8 cellular contexts compared by ENCODE assay signal in the genomic region with DNA sequence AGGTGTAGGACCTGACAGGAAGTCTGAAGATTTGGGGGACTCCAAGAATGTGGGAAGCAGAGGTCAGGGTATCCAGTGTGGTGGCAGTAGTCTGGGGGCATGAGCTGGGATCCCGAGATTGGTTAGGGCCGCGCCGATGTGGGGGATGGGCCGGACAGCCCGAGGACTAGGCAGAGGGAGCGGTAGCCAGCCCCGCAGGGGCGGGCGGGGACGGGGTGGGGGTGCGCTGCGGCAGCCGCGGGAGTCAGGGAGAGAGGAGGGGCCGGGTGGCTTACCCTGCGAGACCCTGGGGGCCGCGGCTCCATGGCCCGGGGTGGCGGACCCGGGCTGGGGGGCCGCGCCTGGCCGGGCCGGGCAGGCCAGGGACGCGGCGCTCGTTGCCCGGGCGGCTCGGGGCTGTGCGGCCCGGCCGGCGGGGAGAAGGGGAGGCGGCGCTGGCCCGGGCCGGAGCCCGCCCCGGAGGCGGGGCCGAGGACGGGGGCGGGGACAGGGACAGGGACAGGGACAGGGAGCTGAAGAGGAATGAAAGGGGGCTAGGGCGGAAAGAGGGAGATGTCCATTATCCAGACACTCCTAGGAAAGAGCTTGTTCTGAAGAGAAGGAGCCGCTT. TPM values are rescaled to one million over a fixed set of nuclear protein-coding genes. Genes with fewer than 3 reads are reported as not detected.
DNase-seq lines count a peak whose midpoint lies in the region; ATAC-seq, FAIRE-seq and TF ChIP-seq lines count a peak whose summit lies in the region.

No MANE protein-coding gene starts in this region.

- H3K9ac ChIP-seq in astrocyte (ENCODE audit: low read length), result peak overlapping the region; percentile 68
- no peak overlapping the region for H3K9ac ChIP-seq in iPS-15b (ENCODE audit: low read depth, low read length)
- H3K9ac ChIP-seq in skeletal muscle tissue (ENCODE audit: low read depth in 1 of 3, low read length in 3 of 3), result peak overlapping the region; percentile 61 to 70 (median 67)

- peak overlapping the region; percentile 78 for H3K4me3 Mint-ChIP-seq in astrocyte (ENCODE audit: unreplicated experiment)

- peaks cover 4% of the 10 kb centered on the region for H4K20me1 ChIP-seq in astrocyte (ENCODE audit: insufficient read depth, low read length)

- CTCF ChIA-PET in GM10248 (lab: Yijun Ruan, JAX), result interaction anchor here (0.6 to 7.5 kb wide), 48 partner anchors 7 to 416 kb away, joined by 3 to 87 read pairs (median 6); partner anchors contain the start of genes COPZ1, HNRNPA1, HOXC4 and HOXC5

- no peak for FAIRE-seq in astrocyte (lab: Jason Lieb, UNC)

- H3K4me2 ChIP-seq in astrocyte (ENCODE audit: low read length), result peak overlapping the region; percentile 96

- H3K36me3 ChIP-seq in astrocyte (ENCODE audit: insufficient read depth, low read length), result no peaks in the 10 kb centered on the region
- H3K36me3 ChIP-seq in iPS-15b (ENCODE audit: control insufficient read depth, insufficient read depth, low read length), result peaks cover 11% of the 10 kb centered on the region
- peaks cover 1 to 11% (median 3%) of the 10 kb centered on the region in 3 donors for H3K36me3 ChIP-seq in skeletal muscle tissue (ENCODE audit: control insufficient read depth in 3 of 3, insufficient read depth in 3 of 3, low read length in 3 of 3)

- H3K36me3 Mint-ChIP-seq in astrocyte (ENCODE audit: low read depth, unreplicated experiment), result peaks cover 14% of the 10 kb centered on the region

- H2AFZ ChIP-seq in astrocyte (ENCODE audit: low read depth, low read length), result peak overlapping the region; percentile 66

- H3K4me1 Mint-ChIP-seq in astrocyte (ENCODE audit: low read depth, unreplicated experiment), result peaks cover 26% of the 10 kb centered on the region

- DNase-seq in EL (peak; percentile 72), NAMALWA (ENCODE audit: low spot score) (peak; percentile 38), astrocyte (ENCODE audit: low read depth) (no peak), GM10248 (ENCODE audit: extremely low spot score) (no peak), mucosa of gallbladder (ENCODE audit: low spot score) (no peak)

- H3K9me3 ChIP-seq in astrocyte (ENCODE audit: insufficient read depth, low read depth, low read length), result no peaks in the 10 kb centered on the region
- no peaks in the 10 kb centered on the region for H3K9me3 ChIP-seq in iPS-15b (ENCODE audit: control insufficient read depth, insufficient read depth, low read length)
- no peaks in the 10 kb centered on the region for H3K9me3 ChIP-seq in skeletal muscle tissue (ENCODE audit: control insufficient read depth in 3 of 3, low read length in 3 of 3)

- H3K27me3 ChIP-seq in astrocyte (ENCODE audit: insufficient read depth, low read length), result no peaks in the 10 kb centered on the region
- H3K27me3 ChIP-seq in iPS-15b (ENCODE audit: control insufficient read depth, insufficient read depth, low read length), result peaks cover 17% of the 10 kb centered on the region
- no peaks in the 10 kb centered on the region for H3K27me3 ChIP-seq in skeletal muscle tissue (ENCODE audit: control insufficient read depth in 3 of 3, insufficient read depth in 3 of 3, low read length in 3 of 3)

- no peak overlapping the region for H3K27ac Mint-ChIP-seq in astrocyte (ENCODE audit: unreplicated experiment)

- H3K27ac ChIP-seq in astrocyte (ENCODE audit: low read depth, low read length) (no peak overlapping the region), skeletal muscle tissue (ENCODE audit: low read depth, low read length) (peak overlapping the region; percentile 67)

- H3K79me2 ChIP-seq in astrocyte (ENCODE audit: insufficient read depth, low read length), result no peaks in the 10 kb centered on the region

- ATAC-seq in HG03025 (IDR thresholded peaks at IDR 0.05; ENCODE audit: low FRiP score, unreplicated experiment), result no peak

- peak overlapping the region; percentile 47 for H3K4me3 ChIP-seq in astrocyte (ENCODE audit: insufficient read depth, low read depth, low read length)
- H3K4me3 ChIP-seq in iPS-15b (ENCODE audit: low read depth, low read length), result peak overlapping the region; percentile 55
- peak overlapping the region; percentile 73 to 78 (median 77) for H3K4me3 ChIP-seq in skeletal muscle tissue (ENCODE audit: low read length in 3 of 3)

- H3K27me3 Mint-ChIP-seq in astrocyte (ENCODE audit: low read depth, unreplicated experiment), result peaks cover 6% of the 10 kb centered on the region

- TF ChIP-seq CTCF in astrocyte (IDR thresholded peaks at IDR 0.05; ENCODE audit: insufficient read depth, low read depth, low read length), result no peak
- TF ChIP-seq CTCF in GM10248 (IDR thresholded peaks at IDR 0.05; ENCODE audit: control extremely low read depth, extremely low read depth, low read depth, missing control alignments), result no peak

- peaks cover 3% of the 10 kb centered on the region for H3K9me3 Mint-ChIP-seq in astrocyte (ENCODE audit: unreplicated experiment)

- POLR2A ChIA-PET in GM10248 (lab: Yijun Ruan, JAX), result no interaction called here

- H3K4me1 ChIP-seq in astrocyte (ENCODE audit: insufficient read depth, low read length), result peaks cover 28% of the 10 kb centered on the region
- peaks cover 17% of the 10 kb centered on the region for H3K4me1 ChIP-seq in iPS-15b (ENCODE audit: control insufficient read depth, insufficient read depth, low read length)
- peaks cover 45 to 79% (median 69%) of the 10 kb centered on the region in 3 donors for H3K4me1 ChIP-seq in skeletal muscle tissue (ENCODE audit: control insufficient read depth in 3 of 3, insufficient read depth in 3 of 3, low read length in 3 of 3)

RNA-seq across cellular contexts. Expression of gene ZNF385A, which starts 5.6 kb away (rescaled TPM):
- total RNA-seq in astrocyte (23.0 and 24.4 TPM in 2 replicates), skeletal muscle tissue (3.7 TPM), mucosa of gallbladder (11.4 TPM)

RNA-seq across cellular contexts. Expression of gene GPR84, which starts 14.6 kb away (rescaled TPM):
- total RNA-seq in astrocyte (not detected in 2 replicates), skeletal muscle tissue (not detected), mucosa of gallbladder (1.8 TPM)

RNA-seq across cellular contexts. Expression of gene ITGA5, which starts 40.2 kb away (rescaled TPM):
- total RNA-seq in astrocyte (317 and 382 TPM in 2 replicates), skeletal muscle tissue (78.8 TPM), mucosa of gallbladder (39.3 TPM)

RNA-seq across cellular contexts. Expression of gene COPZ1, which starts 54.0 kb away (rescaled TPM):
- total RNA-seq in astrocyte (134 and 136 TPM in 2 replicates), skeletal muscle tissue (62.6 TPM), mucosa of gallbladder (138 TPM)

Comparison
In these comparisons a context has a peak if more than half of its experiments do, and no peak if none do; other contexts are left out.
1. DNase-seq: peak in EL (single experiment) and NAMALWA (single experiment); none in astrocyte (single experiment), GM10248 (single experiment) and mucosa of gallbladder (single experiment).
2. Peak in every context shown above with its lines, with median percentiles within 50 percentile points of each other: H3K4me3 ChIP-seq.